Comparison of ENCODE assay signal across 1 cellular context in the genomic region with DNA sequence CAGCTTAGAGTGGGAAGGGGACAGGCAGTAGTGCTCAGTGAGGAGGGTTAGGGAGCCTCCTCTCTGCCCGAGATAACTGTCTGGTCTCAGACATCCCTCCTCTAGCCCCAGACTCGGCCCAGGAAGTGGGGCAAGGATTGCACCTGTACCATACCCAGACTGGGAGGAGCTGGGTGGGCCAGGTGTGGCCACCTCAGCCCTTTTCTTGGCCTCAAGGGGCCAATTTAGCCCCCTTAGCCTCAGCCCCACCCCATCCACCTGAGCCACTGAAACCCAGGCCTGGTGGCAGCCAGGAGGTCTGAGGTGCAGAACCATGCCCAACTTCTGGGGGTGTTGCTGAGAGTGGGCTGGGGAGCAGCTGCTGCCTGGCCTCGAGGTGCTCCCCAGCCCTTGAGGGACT.
TF ChIP-seq lines count a peak whose summit lies in the region.

No MANE protein-coding gene starts in this region.

TF ChIP-seq in H1, 55 proteins besides CTCF, POLR2A, EP300 and RAD21:
- no peak for TF ChIP-seq HDAC2 (IDR thresholded peaks at IDR 0.05; ENCODE audit: borderline replicate concordance in 1 of 2, low read depth in 2 of 2, low read length in 2 of 2)
- TF ChIP-seq HDAC6 (IDR thresholded peaks at IDR 0.05; ENCODE audit: low read depth, low read length): no peak
- TF ChIP-seq TAF1 (IDR thresholded peaks at IDR 0.05; ENCODE audit: low read depth, low read length): no peak
- no peak for TF ChIP-seq GTF2F1 (IDR thresholded peaks at IDR 0.05; ENCODE audit: borderline replicate concordance, low read depth, low read length)
- TF ChIP-seq, protein P1, sequence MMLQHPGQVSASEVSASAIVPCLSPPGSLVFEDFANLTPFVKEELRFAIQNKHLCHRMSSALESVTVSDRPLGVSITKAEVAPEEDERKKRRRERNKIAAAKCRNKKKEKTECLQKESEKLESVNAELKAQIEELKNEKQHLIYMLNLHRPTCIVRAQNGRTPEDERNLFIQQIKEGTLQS (IDR thresholded peaks at IDR 0.05; ENCODE audit: insufficient read depth, low read depth, low read length): no peak
- TF ChIP-seq SIX5 (IDR thresholded peaks at IDR 0.05; ENCODE audit: low read depth, low read length): no peak
- no peak for TF ChIP-seq SIRT6 (IDR thresholded peaks at IDR 0.05; ENCODE audit: low read length)
- TF ChIP-seq POLR2AphosphoS5 (IDR thresholded peaks at IDR 0.05; ENCODE audit: low read depth, low read length): no peak
- TF ChIP-seq NANOG (IDR thresholded peaks at IDR 0.05; ENCODE audit: insufficient read depth, low read depth, low read length, poor library complexity, severe bottlenecking): no peak
- TF ChIP-seq CREB1 (IDR thresholded peaks at IDR 0.05): no peak
- no peak for TF ChIP-seq CBX5 (IDR thresholded peaks at IDR 0.05; ENCODE audit: low read depth, low read length)
- no peak for TF ChIP-seq KDM4A (IDR thresholded peaks at IDR 0.05; ENCODE audit: low read depth, low read length, severe bottlenecking)
